Comparison of ENCODE assay signal across 8 cellular contexts in genomic region chr11:129117595-129118350, GRCh38.
DNase-seq lines count a peak whose midpoint lies in the region; ATAC-seq and TF ChIP-seq lines count a peak whose summit lies in the region.

No MANE protein-coding gene starts in this region.

- ATAC-seq in HG02884 (IDR thresholded peaks at IDR 0.05; ENCODE audit: unreplicated experiment) (peak; percentile 88), HG03039 (IDR thresholded peaks at IDR 0.05; ENCODE audit: unreplicated experiment) (no peak)
- ATAC-seq in natural killer cell treated with Interleukin-12 subunit alpha and Interleukin-12 subunit beta and Interleukin-15 and Interleukin-18, amount 100 ng/mL, for 72 hours, result no peak

- no peak overlapping the region for H3K4me3 Mint-ChIP-seq in natural killer cell treated with Interleukin-12 subunit alpha and Interleukin-12 subunit beta and Interleukin-15 and Interleukin-18, amount 100 ng/mL, for 72 hours

- TF ChIP-seq POLR2A in erythroblast (IDR thresholded peaks at IDR 0.05; ENCODE audit: low read length), result no peak

- peak; percentile 38 for DNase-seq in A172 (ENCODE audit: low spot score)
- peak; percentile 15 for DNase-seq in GM10248 (ENCODE audit: extremely low spot score)
- peak; percentile 54 for DNase-seq in NCI-H2227 (lab: John Stamatoyannopoulos, UW; ENCODE audit: unreplicated experiment)
- peak; percentile 16 to 54 for DNase-seq in activated CD4-positive, alpha-beta T cell treated with anti-CD3 and anti-CD28 coated beads for 4 hours
- peak; percentile 67 to 78 for DNase-seq in erythroblast (lab: John Stamatoyannopoulos, UW)
- DNase-seq in natural killer cell treated with Interleukin-12 subunit alpha and Interleukin-12 subunit beta and Interleukin-15 and Interleukin-18, amount 100 ng/mL, for 72 hours (ENCODE audit: low spot score), result peak; percentile 63

- no peaks in the 10 kb centered on the region for H3K36me3 Mint-ChIP-seq in natural killer cell treated with Interleukin-12 subunit alpha and Interleukin-12 subunit beta and Interleukin-15 and Interleukin-18, amount 100 ng/mL, for 72 hours

- CTCF ChIA-PET in GM10248 (lab: Yijun Ruan, JAX), result interaction anchor here (0.7 to 2.6 kb wide), 8 partner anchors 10 to 633 kb away, joined by 3 to 19 read pairs (median 4); no protein-coding TSS in a partner anchor

- H3K9me3 Mint-ChIP-seq in natural killer cell treated with Interleukin-12 subunit alpha and Interleukin-12 subunit beta and Interleukin-15 and Interleukin-18, amount 100 ng/mL, for 72 hours, result no peaks in the 10 kb centered on the region

- no peak overlapping the region for H3K27ac Mint-ChIP-seq in natural killer cell treated with Interleukin-12 subunit alpha and Interleukin-12 subunit beta and Interleukin-15 and Interleukin-18, amount 100 ng/mL, for 72 hours

- peak; percentile 73 for TF ChIP-seq CTCF in GM10248 (IDR thresholded peaks at IDR 0.05; ENCODE audit: control extremely low read depth, extremely low read depth, low read depth, missing control alignments)

- peaks cover 0 to 15% of the 10 kb centered on the region in 2 donors for H3K27me3 Mint-ChIP-seq in natural killer cell treated with Interleukin-12 subunit alpha and Interleukin-12 subunit beta and Interleukin-15 and Interleukin-18, amount 100 ng/mL, for 72 hours

- POLR2A ChIA-PET in GM10248 (lab: Yijun Ruan, JAX), result no interaction called here

- H3K4me1 Mint-ChIP-seq in natural killer cell treated with Interleukin-12 subunit alpha and Interleukin-12 subunit beta and Interleukin-15 and Interleukin-18, amount 100 ng/mL, for 72 hours (ENCODE audit: low read depth in 2 of 2), result no peaks in the 10 kb centered on the region

Comparison
In these comparisons a context has a peak if more than half of its experiments do, and no peak if none do; other contexts are left out.
1. DNase-seq: peak in every context shown above with its lines; median percentile 72 in erythroblast; 63 in natural killer cell treated with Interleukin-12 subunit alpha and Interleukin-12 subunit beta and Interleukin-15 and Interleukin-18, amount 100 ng/mL, for 72 hours; 54 in NCI-H2227; 38 in A172; 35 in activated CD4-positive, alpha-beta T cell treated with anti-CD3 and anti-CD28 coated beads for 4 hours; 15 in GM10248.